In the genomic region with DNA sequence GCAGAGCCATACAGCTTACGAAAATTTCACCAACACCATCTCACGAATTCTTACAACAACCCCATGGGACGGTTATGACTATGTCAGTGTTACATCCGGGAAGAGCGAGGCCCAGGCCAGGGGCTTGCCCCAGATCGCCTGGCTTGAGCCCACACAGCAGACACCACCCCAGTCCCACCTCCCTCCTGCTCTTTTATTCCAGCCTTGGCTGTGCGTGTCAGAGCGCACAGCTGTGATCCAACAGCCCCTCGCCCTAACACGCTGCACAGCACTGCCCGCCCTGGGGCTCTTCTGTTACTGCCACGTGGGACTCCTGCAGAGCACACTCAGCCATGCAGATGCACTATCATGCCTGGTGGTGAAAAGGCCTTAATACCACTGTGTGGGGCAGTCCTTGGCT, we compare ENCODE assay signal across 1 cellular context.
TF ChIP-seq lines count a peak whose summit lies in the region.

No MANE protein-coding gene starts in this region.

TF ChIP-seq in H1, 55 proteins besides CTCF, POLR2A, EP300 and RAD21 (continued from another document):
- TF ChIP-seq, protein P1, sequence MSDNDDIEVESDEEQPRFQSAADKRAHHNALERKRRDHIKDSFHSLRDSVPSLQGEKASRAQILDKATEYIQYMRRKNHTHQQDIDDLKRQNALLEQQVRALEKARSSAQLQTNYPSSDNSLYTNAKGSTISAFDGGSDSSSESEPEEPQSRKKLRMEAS (IDR thresholded peaks at IDR 0.05): no peak
- TF ChIP-seq EZH2 (IDR thresholded peaks at IDR 0.05; ENCODE audit: low read depth, low read length, severe bottlenecking) (no peak), SRF (IDR thresholded peaks at IDR 0.05; ENCODE audit: low read depth, low read length) (no peak)
